In genomic region chr6:157528931-157529653, GRCh38 we compare ENCODE assay signal across 11 cellular contexts.
DNase-seq lines count a peak whose midpoint lies in the region; ATAC-seq, FAIRE-seq and TF ChIP-seq lines count a peak whose summit lies in the region.
"Had no signal": no experiment of that assay in that cellular context is flagged by ENCODE, and none has a peak within 500 bp of the region (broad histone marks: within the 10 kb centered on the region; RNA-seq: fewer than 3 reads in every experiment).

No MANE protein-coding gene starts in this region.

- peaks cover 45% of the 10 kb centered on the region for H3K4me1 Mint-ChIP-seq in activated CD8-positive, alpha-beta memory T cell treated with anti-CD3 and anti-CD28 coated beads, Interleukin-2, amount 10 ng/mL, durations not matched to agents 7 days and 5 days
- peaks cover 52 to 60% of the 10 kb centered on the region in 2 donors for H3K4me1 Mint-ChIP-seq in immature natural killer cell

- FAIRE-seq in urothelium cell line (lab: Jason Lieb, UNC), result no peak
- FAIRE-seq: pancreas had no signal

- H3K36me3 Mint-ChIP-seq in activated CD8-positive, alpha-beta memory T cell treated with anti-CD3 and anti-CD28 coated beads, Interleukin-2, amount 10 ng/mL, durations not matched to agents 7 days and 5 days, result peaks cover 34% of the 10 kb centered on the region
- H3K36me3 Mint-ChIP-seq in immature natural killer cell, result peaks cover 0 to 6% (median 0%) of the 10 kb centered on the region in 3 donors

- no peak overlapping the region for H3K4me3 Mint-ChIP-seq in activated CD8-positive, alpha-beta memory T cell treated with anti-CD3 and anti-CD28 coated beads, Interleukin-2, amount 10 ng/mL, durations not matched to agents 7 days and 5 days
- no peak overlapping the region for H3K4me3 Mint-ChIP-seq in immature natural killer cell

- CTCF ChIA-PET in activated CD8-positive, alpha-beta memory T cell treated with anti-CD3 and anti-CD28 coated beads, Interleukin-2, amount 10 ng/mL, durations not matched to agents 7 days and 5 days (lab: Charles Lee), result interaction anchor here (0.8 kb wide), 1 partner anchor 145 kb away, joined by 3 read pairs; no protein-coding TSS in a partner anchor

- H3K9me3 Mint-ChIP-seq in activated CD8-positive, alpha-beta memory T cell treated with anti-CD3 and anti-CD28 coated beads, Interleukin-2, amount 10 ng/mL, durations not matched to agents 7 days and 5 days (ENCODE audit: low read depth), result no peaks in the 10 kb centered on the region
- no peaks in the 10 kb centered on the region for H3K9me3 Mint-ChIP-seq in immature natural killer cell
- H3K9me3 Mint-ChIP-seq: IgD-negative memory B cell had no signal

- ATAC-seq in activated CD8-positive, alpha-beta memory T cell treated with anti-CD3 and anti-CD28 coated beads, Interleukin-2, amount 10 ng/mL, durations not matched to agents 7 days and 5 days, result no peak
- no peak for ATAC-seq in GM18505 (IDR thresholded peaks at IDR 0.05; ENCODE audit: unreplicated experiment)
- ATAC-seq: pancreas had no signal

- DNase-seq in activated CD8-positive, alpha-beta memory T cell treated with anti-CD3 and anti-CD28 coated beads, Interleukin-2, amount 10 ng/mL, durations not matched to agents 7 days and 5 days, result no peak
- no peak for DNase-seq in activated CD8-positive, alpha-beta memory T cell treated with anti-CD3 and anti-CD28 coated beads, Interleukin-2, amount 50 U/mL, for 4 hours
- DNase-seq in RPMI7951 (ENCODE audit: low read depth) (peak; percentile 30), immature natural killer cell (no peak), urothelium cell line (ENCODE audit: low spot score) (peak; percentile 20), G401 (ENCODE audit: low spot score) (no peak)
- DNase-seq in activated CD4-positive, alpha-beta T cell treated with anti-CD3 and anti-CD28 coated beads for 4 hours, result no peak
- DNase-seq: activated naive CD4-positive, alpha-beta T cell treated with Interleukin-2 at 50 U/mL for 16 hours; pancreas had no signal

- TF ChIP-seq POLR2A in GM18505 (IDR thresholded peaks at IDR 0.05; ENCODE audit: borderline replicate concordance, extremely low read depth, insufficient read depth, insufficient read length), result no peak

- peaks cover 10% of the 10 kb centered on the region for H3K27me3 Mint-ChIP-seq in activated CD8-positive, alpha-beta memory T cell treated with anti-CD3 and anti-CD28 coated beads, Interleukin-2, amount 10 ng/mL, durations not matched to agents 7 days and 5 days
- peaks cover 0 to 2% (median 0%) of the 10 kb centered on the region in 3 donors for H3K27me3 Mint-ChIP-seq in immature natural killer cell (ENCODE audit: low read depth in 3 of 3)
- H3K27me3 Mint-ChIP-seq: IgD-negative memory B cell had no signal

- in situ Hi-C loops in G401 (cut with HindIII; ENCODE audit: low sequenced_read_pairs), result no loop called here

- H3K27ac Mint-ChIP-seq in activated CD8-positive, alpha-beta memory T cell treated with anti-CD3 and anti-CD28 coated beads, Interleukin-2, amount 10 ng/mL, durations not matched to agents 7 days and 5 days, result peak overlapping the region; percentile 25
- H3K27ac Mint-ChIP-seq in immature natural killer cell, result peak overlapping the region in 5 of 6 donors; percentile 4 to 73 (median 49)

Comparison
In these comparisons a context has a peak if more than half of its experiments do, and no peak if none do; other contexts are left out.
1. DNase-seq: peak in RPMI7951 (single experiment) and urothelium cell line (single experiment); none in activated CD8-positive, alpha-beta memory T cell treated with anti-CD3 and anti-CD28 coated beads, Interleukin-2, amount 10 ng/mL, durations not matched to agents 7 days and 5 days (single experiment), activated CD8-positive, alpha-beta memory T cell treated with anti-CD3 and anti-CD28 coated beads, Interleukin-2, amount 50 U/mL, for 4 hours (single experiment), immature natural killer cell (0 of 3), activated CD4-positive, alpha-beta T cell treated with anti-CD3 and anti-CD28 coated beads for 4 hours (0 of 2) and G401 (single experiment).